Comparison of ENCODE assay signal across 18 cellular contexts in genomic region chr1:173405281-173405680, GRCh38.
"Had no signal": no experiment of that assay in that cellular context is flagged by ENCODE, and none has a peak within 500 bp of the region (broad histone marks: within the 10 kb centered on the region; RNA-seq: fewer than 3 reads in every experiment).

No MANE protein-coding gene starts in this region.

- H3K36me3 ChIP-seq: pancreas, right lobe of liver, spleen, thyroid gland had no signal

- ATAC-seq: activated T-cell treated with anti-CD3 and anti-CD28 coated beads, Interleukin-2, amount 50 U/mL, for 72 hours; pancreas; right lobe of liver; stimulated activated naive CD8-positive, alpha-beta T cell treated with anti-CD3 and anti-CD28 coated beads, Interleukin-15, Interleukin-2, amounts not matched to agents 100 U/mL and 50 U/mL, for 24 hours; T-helper 17 cell had no signal

- H3K4me1 ChIP-seq: pancreas, right lobe of liver, thyroid gland had no signal

- DNase-seq: activated CD4-positive, alpha-beta memory T cell treated with anti-CD3 and anti-CD28 coated beads, Interleukin-2, amount 10 ng/mL, durations not matched to agents 7 days and 5 days; activated CD4-positive, CD25-positive, alpha-beta regulatory T cell; activated effector memory CD4-positive, alpha-beta T cell treated with Interleukin-2 at 50 U/mL for 16 hours; activated naive CD8-positive, alpha-beta T cell treated with anti-CD3 and anti-CD28 coated beads, Interleukin-2, amount 10 ng/mL, durations not matched to agents 7 days and 5 days; cerebellar nuclear complex; cortex of kidney; endodermal cell; glutamatergic neuron; hippocampal formation; nephron progenitor cell; pancreas; right lobe of liver; spleen; stimulated activated CD4-positive, alpha-beta T cell treated with anti-CD3 and anti-CD28 coated beads, Interleukin-4, amount 100 ng/mL, for 24 hours; stimulated activated naive CD8-positive, alpha-beta T cell treated with anti-CD3 and anti-CD28 coated beads, Interleukin-15, Interleukin-2, amounts not matched to agents 100 U/mL and 50 U/mL, for 24 hours; T-helper 17 cell; thyroid gland had no signal

- H3K9me3 ChIP-seq: pancreas, right lobe of liver, spleen, thyroid gland had no signal

- H3K4me3 ChIP-seq: pancreas, right lobe of liver, spleen, thyroid gland had no signal

- H3K27me3 ChIP-seq: pancreas, right lobe of liver, spleen, thyroid gland had no signal

- H3K27ac ChIP-seq: pancreas, right lobe of liver, spleen, thyroid gland had no signal
